Comparison of ENCODE assay signal across 8 cellular contexts in genomic region chr7:143288836-143289235, GRCh38. TPM values are rescaled to one million over a fixed set of nuclear protein-coding genes. Genes with fewer than 3 reads are reported as not detected.
A peak's percentile ranks its signal among the peaks of the same experiment; 100 is the strongest.
DNase-seq lines count a peak whose midpoint lies in the region; ATAC-seq and TF ChIP-seq lines count a peak whose summit lies in the region.

No MANE protein-coding gene starts in this region.

- TF ChIP-seq POLR2A in esophagus squamous epithelium (IDR thresholded peaks at IDR 0.05) (no peak), prostate gland (IDR thresholded peaks at IDR 0.05) (no peak)

- WGBS in esophagus squamous epithelium, 2 donors, result 0 to 2% methylated on average over 9 to 11 of the region's 11 CpGs
- WGBS in prostate gland, result 4% methylated on average over 11 of the region's 11 CpGs

- H3K4me3 ChIP-seq in esophagus squamous epithelium (peak overlapping the region; percentile 69 to 96 (median 83)), prostate gland (peak overlapping the region; percentile 80 to 84)

- CTCF ChIA-PET in RWPE1 (lab: Yijun Ruan, JAX), result no interaction called here

- H3K27ac ChIP-seq in RWPE1 (peak overlapping the region; percentile 86), esophagus squamous epithelium (peak overlapping the region; percentile 88 to 96 (median 94)), prostate gland (peak overlapping the region; percentile 76)

- TF ChIP-seq CTCF in RWPE1 (conservative IDR thresholded peaks at IDR 0.05; ENCODE audit: low read depth), result no peak
- TF ChIP-seq CTCF in esophagus squamous epithelium (IDR thresholded peaks at IDR 0.05), result no peak
- no peak for TF ChIP-seq CTCF in prostate gland (IDR thresholded peaks at IDR 0.05)

- H3K27me3 Mint-ChIP-seq in activated T-cell treated with anti-CD3 and anti-CD28 coated beads, Interleukin-2, amount 50 U/mL, for 72 hours (ENCODE audit: low read depth), result no peaks in the 10 kb centered on the region

- H3K9me3 ChIP-seq in esophagus squamous epithelium, result no peaks in the 10 kb centered on the region
- H3K9me3 ChIP-seq in prostate gland, result no peaks in the 10 kb centered on the region

- POLR2A ChIA-PET in RWPE1 (lab: Yijun Ruan, JAX; ENCODE audit: low non-redundant PET), result interaction anchor here (0.7 kb wide), 1 partner anchor 747 kb away, joined by 3 read pairs; no protein-coding TSS in a partner anchor

- H3K4me1 Mint-ChIP-seq in activated T-cell treated with anti-CD3 and anti-CD28 coated beads, Interleukin-2, amount 50 U/mL, for 72 hours (ENCODE audit: low read depth), result peaks cover 60% of the 10 kb centered on the region

- intact Hi-C loops in esophagus squamous epithelium (cut with DNase I), result no loop called here
- intact Hi-C loops in prostate gland (cut with DNase I), result loop anchor here (5.0 kb wide), 2 partner anchors 93 to 118 kb away; partner anchors contain the start of genes EPHA1 and ZYX

- peaks cover 21 to 33% of the 10 kb centered on the region in 2 donors for H3K36me3 Mint-ChIP-seq in activated T-cell treated with anti-CD3 and anti-CD28 coated beads, Interleukin-2, amount 50 U/mL, for 72 hours (ENCODE audit: insufficient read depth in 2 of 2)

- H3K4me3 Mint-ChIP-seq in activated T-cell treated with anti-CD3 and anti-CD28 coated beads, Interleukin-2, amount 50 U/mL, for 72 hours, result peak overlapping the region; percentile 90 to 96

- H3K36me3 ChIP-seq in esophagus squamous epithelium (peaks cover 4 to 27% (median 16%) of the 10 kb centered on the region in 3 donors), prostate gland (peaks cover 0 to 5% of the 10 kb centered on the region in 2 donors)

- no peak for DNase-seq in activated T-cell treated with anti-CD3 and anti-CD28 coated beads, Interleukin-2, amount 50 U/mL, for 72 hours
- DNase-seq in activated T-cell treated with anti-CD3 and anti-CD28 coated beads, Interleukin-2, amount 50 U/mL, for 48 hours, result no peak
- DNase-seq in RWPE1 (ENCODE audit: low spot score) (no peak), esophagus squamous epithelium (lab: John Stamatoyannopoulos, UW) (no peak), prostate gland (ENCODE audit: low spot score) (no peak), iPS-NIHi11 (ENCODE audit: low spot score) (no peak), NOMO-1 (lab: John Stamatoyannopoulos, UW; ENCODE audit: unreplicated experiment in 2 of 2) (no peak)

- peaks cover 0 to 2% of the 10 kb centered on the region in 2 donors for H3K9me3 Mint-ChIP-seq in activated T-cell treated with anti-CD3 and anti-CD28 coated beads, Interleukin-2, amount 50 U/mL, for 72 hours

- peak overlapping the region; percentile 99 for H3K27ac Mint-ChIP-seq in activated T-cell treated with anti-CD3 and anti-CD28 coated beads, Interleukin-2, amount 50 U/mL, for 72 hours

- peaks cover 16 to 38% (median 17%) of the 10 kb centered on the region in 3 donors for H3K4me1 ChIP-seq in esophagus squamous epithelium
- no peaks in the 10 kb centered on the region for H3K4me1 ChIP-seq in prostate gland (replicated peaks)

- H3K27me3 ChIP-seq in esophagus squamous epithelium (no peaks in the 10 kb centered on the region), prostate gland (replicated peaks; ENCODE audit: insufficient read depth) (no peaks in the 10 kb centered on the region)

- ATAC-seq in activated T-cell treated with anti-CD3 and anti-CD28 coated beads, Interleukin-2, amount 50 U/mL, for 72 hours (replicated peaks in 1 of 2), result no peak
- ATAC-seq in activated CD4-positive, CD25-positive, alpha-beta regulatory T cell treated with anti-CD3 and anti-CD28 coated beads, Interleukin-2, amount 50 U/mL, for 24 hours, result no peak

RNA-seq across cellular contexts. Expression of gene CASP2, which starts 0.7 kb away (rescaled TPM):
- 100 to 1,000 TPM; 126 to 128 TPM for total RNA-seq in activated T-cell treated with anti-CD3 and anti-CD28 coated beads, Interleukin-2, amount 50 U/mL, for 72 hours
- 10 to 100 TPM in 3 of 4 donors, 1 to 10 TPM in 1; 8.8 to 24.6 (median 12.2) TPM for total RNA-seq in esophagus squamous epithelium
- total RNA-seq in prostate gland, result 10 to 100 TPM; 19.6 to 20.2 TPM

RNA-seq across cellular contexts. Expression of gene TMEM139, which starts 4.1 kb away (rescaled TPM):
- total RNA-seq in activated T-cell treated with anti-CD3 and anti-CD28 coated beads, Interleukin-2, amount 50 U/mL, for 72 hours, result 1 to 10 TPM; 1.3 to 1.5 TPM
- total RNA-seq in esophagus squamous epithelium, result 1 to 10 TPM in 1 of 4 donors, under 1 TPM in 1, not detected in 2; 0.15 to 3.6 TPM
- total RNA-seq in prostate gland, result 1 to 10 TPM in 1 of 2 donors, under 1 TPM in 1; 0.51 to 7.7 TPM

RNA-seq across cellular contexts. Expression of gene GSTK1, which starts 25.6 kb away (rescaled TPM):
- total RNA-seq in activated T-cell treated with anti-CD3 and anti-CD28 coated beads, Interleukin-2, amount 50 U/mL, for 72 hours, result 100 to 1,000 TPM; 242 to 298 TPM
- 100 to 1,000 TPM in 3 of 4 donors, 10 to 100 TPM in 1; 96.2 to 166 (median 149) TPM for total RNA-seq in esophagus squamous epithelium
- total RNA-seq in prostate gland, result 100 to 1,000 TPM; 134 to 153 TPM

RNA-seq across cellular contexts. Expression of gene CLCN1, which starts 27.1 kb away (rescaled TPM):
- under 1 TPM in 1 of 2 donors, not detected in 1; 0.09 TPM for total RNA-seq in activated T-cell treated with anti-CD3 and anti-CD28 coated beads, Interleukin-2, amount 50 U/mL, for 72 hours
- total RNA-seq in esophagus squamous epithelium, result under 1 TPM in 3 of 4 donors, not detected in 1; under 0.01 to 0.91 (median 0.13) TPM
- total RNA-seq in prostate gland, result under 1 TPM in 1 of 2 donors, not detected in 1; 0.23 TPM

Comparison
In these comparisons a context has a peak if more than half of its experiments do, and no peak if none do; other contexts are left out.
1. RNA of gene CASP2, which starts 0.7 kb away (total RNA-seq): 126 to 128 TPM in activated T-cell treated with anti-CD3 and anti-CD28 coated beads, Interleukin-2, amount 50 U/mL, for 72 hours; 19.6 to 20.2 TPM in prostate gland and 8.8 to 24.6 TPM in esophagus squamous epithelium; every median in the first group is over 4 times any median in the second.
2. Peak in every context shown above with its lines, with median percentiles within 50 percentile points of each other: H3K27ac ChIP-seq.